29 cellular contexts compared by ENCODE assay signal in genomic region chr4:41299486-41299885, GRCh38.
"Had no signal": no experiment of that assay in that cellular context is flagged by ENCODE, and none has a peak within 500 bp of the region (broad histone marks: within the 10 kb centered on the region; RNA-seq: fewer than 3 reads in every experiment).

No MANE protein-coding gene starts in this region.

- H3K36me3 ChIP-seq: ascending aorta, breast epithelium, cardiac muscle cell, colonic mucosa, esophagus muscularis mucosa, gastrocnemius medialis, heart right ventricle had no signal

- H3K9me3 ChIP-seq: ascending aorta, colonic mucosa, esophagus muscularis mucosa, gastrocnemius medialis had no signal

- H3K4me1 ChIP-seq: ascending aorta, breast epithelium, colonic mucosa, esophagus muscularis mucosa, foreskin keratinocyte had no signal

- H3K27me3 ChIP-seq: ascending aorta, breast epithelium, colonic mucosa, esophagus muscularis mucosa, gastrocnemius medialis, heart right ventricle had no signal

- H3K4me3 ChIP-seq: ascending aorta, breast epithelium, cardiac muscle cell, colonic mucosa, dorsolateral prefrontal cortex, esophagus muscularis mucosa, gastrocnemius medialis, heart right ventricle had no signal

- DNase-seq: activated CD4-positive, alpha-beta memory T cell treated with anti-CD3 and anti-CD28 coated beads for 36 hours; activated CD4-positive, alpha-beta T cell treated with anti-CD3 and anti-CD28 coated beads for 36 hours; activated CD4-positive, alpha-beta T cell treated with anti-CD3 and anti-CD28 coated beads, Interleukin-2, amount 10 ng/mL, durations not matched to agents 24 days and 14 days; activated CD4-positive, CD25-positive, alpha-beta regulatory T cell; activated CD4-positive, CD25-positive, alpha-beta regulatory T cell treated with anti-CD3 and anti-CD28 coated beads, Interleukin-2, amount 50 U/mL, for 72 hours; activated CD8-positive, alpha-beta memory T cell treated with anti-CD3 and anti-CD28 coated beads, Interleukin-2, amount 10 ng/mL, durations not matched to agents 7 days and 5 days; activated CD8-positive, alpha-beta memory T cell treated with anti-CD3 and anti-CD28 coated beads, Interleukin-2, amount 50 U/mL, for 4 hours; activated CD8-positive, alpha-beta T cell treated with anti-CD3 and anti-CD28 coated beads, Interleukin-2, amount 10 ng/mL, durations not matched to agents 7 days and 5 days; activated gamma-delta T cell; activated naive CD4-positive, alpha-beta T cell; activated naive CD4-positive, alpha-beta T cell treated with anti-CD3 and anti-CD28 coated beads, Interleukin-2, amount 10 ng/mL, durations not matched to agents 7 days and 5 days; activated naive CD8-positive, alpha-beta T cell treated with anti-CD3 and anti-CD28 coated beads, Interleukin-2, amount 10 ng/mL, durations not matched to agents 7 days and 5 days; activated T-cell treated with anti-CD3 and anti-CD28 coated beads, Interleukin-2, amount 50 U/mL, for 24 hours; activated T-cell treated with anti-CD3 and anti-CD28 coated beads, Interleukin-2, amount 50 U/mL, for 72 hours; central memory CD4-positive, alpha-beta T cell; cerebellar nuclear complex; colonic mucosa; dorsolateral prefrontal cortex; effector memory CD4-positive, alpha-beta T cell; endodermal cell; foreskin keratinocyte; gastrocnemius medialis; heart right ventricle; T-cell; T1000 had no signal

- H3K27ac ChIP-seq: ascending aorta, breast epithelium, cardiac muscle cell, colonic mucosa, dorsolateral prefrontal cortex, esophagus muscularis mucosa, foreskin keratinocyte, gastrocnemius medialis, heart right ventricle had no signal
